8 cellular contexts compared by ENCODE assay signal in the genomic region with DNA sequence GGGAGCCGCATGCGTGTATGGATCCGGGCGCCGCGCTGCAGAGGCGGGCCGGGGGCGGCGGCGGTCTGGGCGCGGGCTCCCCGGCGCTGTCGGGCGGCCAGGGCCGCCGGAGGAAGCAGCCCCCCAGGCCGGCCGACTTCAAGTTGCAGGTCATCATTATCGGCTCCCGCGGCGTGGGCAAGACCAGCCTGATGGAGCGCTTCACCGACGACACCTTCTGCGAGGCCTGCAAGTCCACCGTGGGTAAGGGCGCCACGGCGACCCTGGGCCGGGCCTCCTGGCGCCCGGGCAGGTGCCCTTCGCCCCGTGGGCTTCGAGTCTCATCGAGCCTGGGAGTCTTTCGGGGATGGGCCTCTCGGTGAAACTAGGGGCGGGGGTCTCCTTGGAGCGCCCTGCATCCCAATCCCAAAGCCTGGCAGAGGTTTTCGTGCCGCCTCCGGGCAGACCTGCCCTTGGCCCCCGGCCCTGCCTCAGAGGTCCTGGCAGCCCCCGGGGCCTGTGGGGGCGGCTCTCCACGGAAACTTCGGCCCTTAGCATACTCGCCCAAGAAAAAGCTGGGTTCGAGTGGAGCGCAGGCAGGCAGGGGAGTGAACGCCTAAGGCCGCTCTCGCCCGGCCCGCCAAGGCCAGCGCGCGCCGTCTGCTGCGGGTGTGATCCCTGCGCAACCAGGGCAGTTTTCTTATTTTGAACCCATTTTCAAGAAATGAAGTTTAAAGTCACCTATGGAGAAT. TPM values are rescaled to one million over a fixed set of nuclear protein-coding genes. Genes with fewer than 3 reads are reported as not detected.
DNase-seq lines count a peak whose midpoint lies in the region; ATAC-seq and TF ChIP-seq lines count a peak whose summit lies in the region.

No MANE protein-coding gene starts in this region.

- TF ChIP-seq CTCF in VCaP (conservative IDR thresholded peaks at IDR 0.05) (no peak), endothelial cell (IDR thresholded peaks at IDR 0.05; ENCODE audit: unreplicated experiment) (no peak)

- DNase-seq in Right ventricle myocardium superior: peak; percentile 50
- no peak for DNase-seq in Right ventricle myocardium inferior (ENCODE audit: missing footprints)
- DNase-seq in endothelial cell (ENCODE audit: low spot score): peak; percentile 22
- DNase-seq in natural killer cell treated with Interleukin-12 subunit alpha and Interleukin-12 subunit beta and Interleukin-15 and Interleukin-18, amount 100 ng/mL, for 72 hours (ENCODE audit: low spot score): no peak
- DNase-seq in NCI-H187 (lab: John Stamatoyannopoulos, UW): no peak
- DNase-seq in HT-29 (ENCODE audit: low spot score): no peak

- intact Hi-C loops in Right ventricle myocardium superior (cut with DNase I): no loop called here
- intact Hi-C loops in Right ventricle myocardium inferior (cut with DNase I): loop anchor here (5.0 kb wide), 1 partner anchor 48 kb away; no protein-coding TSS in a partner anchor

- peaks cover 27% of the 10 kb centered on the region for H3K4me1 Mint-ChIP-seq in endothelial cell (ENCODE audit: unreplicated experiment)
- peaks cover 45 to 49% of the 10 kb centered on the region in 2 donors for H3K4me1 Mint-ChIP-seq in natural killer cell treated with Interleukin-12 subunit alpha and Interleukin-12 subunit beta and Interleukin-15 and Interleukin-18, amount 100 ng/mL, for 72 hours (ENCODE audit: low read depth in 2 of 2)

- ATAC-seq in Right ventricle myocardium superior (ENCODE audit: poor library complexity): peak; percentile 19
- ATAC-seq in Right ventricle myocardium inferior: no peak
- ATAC-seq in HG03196 (IDR thresholded peaks at IDR 0.05; ENCODE audit: unreplicated experiment): peak; percentile 15
- ATAC-seq in natural killer cell treated with Interleukin-12 subunit alpha and Interleukin-12 subunit beta and Interleukin-15 and Interleukin-18, amount 100 ng/mL, for 72 hours: peak; percentile 13 to 42

- H3K9me3 Mint-ChIP-seq in endothelial cell (ENCODE audit: unreplicated experiment): no peaks in the 10 kb centered on the region
- H3K9me3 Mint-ChIP-seq in natural killer cell treated with Interleukin-12 subunit alpha and Interleukin-12 subunit beta and Interleukin-15 and Interleukin-18, amount 100 ng/mL, for 72 hours: no peaks in the 10 kb centered on the region

- peak overlapping the region; percentile 92 for H3K4me3 Mint-ChIP-seq in endothelial cell (ENCODE audit: unreplicated experiment)
- peak overlapping the region; percentile 90 for H3K4me3 Mint-ChIP-seq in natural killer cell treated with Interleukin-12 subunit alpha and Interleukin-12 subunit beta and Interleukin-15 and Interleukin-18, amount 100 ng/mL, for 72 hours

- peaks cover 5% of the 10 kb centered on the region for H3K36me3 Mint-ChIP-seq in endothelial cell (ENCODE audit: low read depth, unreplicated experiment)
- peaks cover 11% of the 10 kb centered on the region for H3K36me3 Mint-ChIP-seq in natural killer cell treated with Interleukin-12 subunit alpha and Interleukin-12 subunit beta and Interleukin-15 and Interleukin-18, amount 100 ng/mL, for 72 hours

- peak overlapping the region; percentile 54 for H3K27ac Mint-ChIP-seq in endothelial cell (ENCODE audit: unreplicated experiment)
- H3K27ac Mint-ChIP-seq in natural killer cell treated with Interleukin-12 subunit alpha and Interleukin-12 subunit beta and Interleukin-15 and Interleukin-18, amount 100 ng/mL, for 72 hours: peak overlapping the region; percentile 71 to 94

- H3K27ac ChIP-seq in VCaP: peak overlapping the region; percentile 77

- H3K27me3 Mint-ChIP-seq in endothelial cell (ENCODE audit: unreplicated experiment): peaks cover 8% of the 10 kb centered on the region
- H3K27me3 Mint-ChIP-seq in natural killer cell treated with Interleukin-12 subunit alpha and Interleukin-12 subunit beta and Interleukin-15 and Interleukin-18, amount 100 ng/mL, for 72 hours: peaks cover 0 to 7% of the 10 kb centered on the region in 2 donors

RNA-seq across cellular contexts. Expression of a gene that starts 0.6 kb away (rescaled TPM):
- total RNA-seq in Right ventricle myocardium superior (123 TPM), Right ventricle myocardium inferior (113 TPM), endothelial cell (ENCODE audit: unreplicated experiment) (35.3 TPM)
- total RNA-seq in natural killer cell treated with Interleukin-12 subunit alpha and Interleukin-12 subunit beta and Interleukin-15 and Interleukin-18, amount 100 ng/mL, for 72 hours: 10 to 100 TPM; 19.1 to 33.0 TPM
- 21.8 and 24.9 TPM in 2 replicates for total RNA-seq in HT-29 (2014; rRNA removed; shearing (Covaris generic))

Comparison
In these comparisons a context has a peak if more than half of its experiments do, and no peak if none do; other contexts are left out.
1. DNase-seq: peak in Right ventricle myocardium superior (single experiment) and endothelial cell (single experiment); none in Right ventricle myocardium inferior (single experiment), natural killer cell treated with Interleukin-12 subunit alpha and Interleukin-12 subunit beta and Interleukin-15 and Interleukin-18, amount 100 ng/mL, for 72 hours (single experiment), NCI-H187 (0 of 2) and HT-29 (single experiment).